Comparison of ENCODE assay signal across 9 cellular contexts in genomic region chr12:121789233-121789781, GRCh38. TPM values are rescaled to one million over a fixed set of nuclear protein-coding genes. Genes with fewer than 3 reads are reported as not detected.
DNase-seq lines count a peak whose midpoint lies in the region; ATAC-seq and TF ChIP-seq lines count a peak whose summit lies in the region.
"Had no signal": no experiment of that assay in that cellular context is flagged by ENCODE, and none has a peak within 500 bp of the region (broad histone marks: within the 10 kb centered on the region; RNA-seq: fewer than 3 reads in every experiment).

No MANE protein-coding gene starts in this region.

- peaks cover 0 to 39% (median 20%) of the 10 kb centered on the region in 4 donors for H3K4me1 ChIP-seq in tibial nerve

- no peaks in the 10 kb centered on the region for H3K9me3 ChIP-seq in tibial nerve

- no peak for TF ChIP-seq POLR2A in tibial nerve (IDR thresholded peaks at IDR 0.05)

- no peak for TF ChIP-seq EP300 in tibial nerve (IDR thresholded peaks at IDR 0.05)

- 63 to 64% methylated on average over 12 to 13 of the region's 13 CpGs for WGBS in tibial nerve, 2 donors

- DNase-seq in GF-D8 (lab: John Stamatoyannopoulos, UW), result peak; percentile 58
- DNase-seq in naive thymus-derived CD8-positive, alpha-beta T cell, result peak in 9 of 10 donors; percentile 51 to 73 (median 58)
- no peak for DNase-seq in tibial nerve (ENCODE audit: low spot score in 2 of 2)
- DNase-seq in mesenteric fat pad (ENCODE audit: low spot score), result no peak
- no peak for DNase-seq in NCI-H1105 (lab: John Stamatoyannopoulos, UW)
- DNase-seq: NCI-H1048 had no signal

- TF ChIP-seq CTCF in tibial nerve (IDR thresholded peaks at IDR 0.05), result peak in 1 of 5 experiments; percentile 5

- H3K27me3 ChIP-seq in tibial nerve, result no peaks in the 10 kb centered on the region

- H3K36me3 ChIP-seq in tibial nerve, result peaks cover 0 to 3% (median 0%) of the 10 kb centered on the region in 3 donors

- POLR2A ChIA-PET in naive thymus-derived CD8-positive, alpha-beta T cell (lab: Charles Lee), result interaction anchor here (0.9 to 37.3 kb wide), 10 partner anchors 0 to 210 kb away, joined by 3 to 2517 read pairs (median 5); partner anchors contain the start of genes PSMD9, RHOF, SETD1B and TMEM120B

- H3K27me3 Mint-ChIP-seq in activated T-helper 17 cell treated with anti-CD3 and anti-CD28 coated beads, Interleukin-2, amount 50 U/mL, for 72 hours, result no peaks in the 10 kb centered on the region
- no peaks in the 10 kb centered on the region for H3K27me3 Mint-ChIP-seq in naive thymus-derived CD8-positive, alpha-beta T cell

- H3K4me1 Mint-ChIP-seq in activated T-helper 17 cell treated with anti-CD3 and anti-CD28 coated beads, Interleukin-2, amount 50 U/mL, for 72 hours, result peaks cover 34% of the 10 kb centered on the region
- H3K4me1 Mint-ChIP-seq in naive thymus-derived CD8-positive, alpha-beta T cell, result peaks cover 40 to 81% (median 75%) of the 10 kb centered on the region in 4 donors

- ATAC-seq in HG03135 (IDR thresholded peaks at IDR 0.05; ENCODE audit: unreplicated experiment) (peak; percentile 18), GM21367 (IDR thresholded peaks at IDR 0.05; ENCODE audit: unreplicated experiment) (no peak)
- ATAC-seq in activated T-helper 17 cell treated with anti-CD3 and anti-CD28 coated beads, Interleukin-2, amount 50 U/mL, for 72 hours (replicated peaks), result no peak
- peak; percentile 6 to 22 for ATAC-seq in naive thymus-derived CD8-positive, alpha-beta T cell

- H3K27ac ChIP-seq in tibial nerve, result peak overlapping the region in 2 of 4 donors; percentile 23 to 88

- peak overlapping the region in 2 of 4 donors; percentile 4 to 18 for H3K4me3 ChIP-seq in tibial nerve

- peaks cover 81% of the 10 kb centered on the region for H3K36me3 Mint-ChIP-seq in activated T-helper 17 cell treated with anti-CD3 and anti-CD28 coated beads, Interleukin-2, amount 50 U/mL, for 72 hours (ENCODE audit: low read depth)
- peaks cover 0 to 34% (median 7%) of the 10 kb centered on the region in 3 donors for H3K36me3 Mint-ChIP-seq in naive thymus-derived CD8-positive, alpha-beta T cell

- H3K27ac Mint-ChIP-seq in activated T-helper 17 cell treated with anti-CD3 and anti-CD28 coated beads, Interleukin-2, amount 50 U/mL, for 72 hours, result peak overlapping the region; percentile 98
- peak overlapping the region; percentile 97 to 100 (median 99) for H3K27ac Mint-ChIP-seq in naive thymus-derived CD8-positive, alpha-beta T cell

- peak overlapping the region; percentile 94 for H3K4me3 Mint-ChIP-seq in activated T-helper 17 cell treated with anti-CD3 and anti-CD28 coated beads, Interleukin-2, amount 50 U/mL, for 72 hours
- H3K4me3 Mint-ChIP-seq in naive thymus-derived CD8-positive, alpha-beta T cell, result peak overlapping the region; percentile 86 to 98 (median 92)

- no peaks in the 10 kb centered on the region for H3K9me3 Mint-ChIP-seq in activated T-helper 17 cell treated with anti-CD3 and anti-CD28 coated beads, Interleukin-2, amount 50 U/mL, for 72 hours
- no peaks in the 10 kb centered on the region for H3K9me3 Mint-ChIP-seq in naive thymus-derived CD8-positive, alpha-beta T cell

RNA-seq across cellular contexts. Expression of gene RHOF, which starts 4.2 kb away (rescaled TPM):
- total RNA-seq in activated T-helper 17 cell treated with anti-CD3 and anti-CD28 coated beads, Interleukin-2, amount 50 U/mL, for 72 hours, result 100 to 1,000 TPM; 103 to 123 TPM
- total RNA-seq in naive thymus-derived CD8-positive, alpha-beta T cell, result 100 to 1,000 TPM; 176 to 178 TPM
- 100 to 1,000 TPM in 1 of 3 donors, 10 to 100 TPM in 2; 79.9 to 101 (median 80.1) TPM for polyA plus RNA-seq in naive thymus-derived CD8-positive, alpha-beta T cell
- total RNA-seq in tibial nerve (10 to 100 TPM; 14.1 to 24.3 (median 18.1) TPM), mesenteric fat pad (6.1 TPM)

RNA-seq across cellular contexts. Expression of gene SETD1B, which starts 14.5 kb away (rescaled TPM):
- 10 to 100 TPM; 14.7 to 23.4 TPM for total RNA-seq in activated T-helper 17 cell treated with anti-CD3 and anti-CD28 coated beads, Interleukin-2, amount 50 U/mL, for 72 hours
- 10 to 100 TPM; 92.8 to 93.8 TPM for total RNA-seq in naive thymus-derived CD8-positive, alpha-beta T cell
- polyA plus RNA-seq in naive thymus-derived CD8-positive, alpha-beta T cell, result 1 to 10 TPM in 2 of 3 donors, under 1 TPM in 1; 0.98 to 3.7 (median 2.8) TPM
- total RNA-seq in tibial nerve (10 to 100 TPM in 3 of 4 donors, 1 to 10 TPM in 1; 9.4 to 18.3 (median 12.2) TPM), mesenteric fat pad (20.7 TPM)

Comparison
In these comparisons a context has a peak if more than half of its experiments do, and no peak if none do; other contexts are left out.
1. DNase-seq: peak in GF-D8 (single experiment) and naive thymus-derived CD8-positive, alpha-beta T cell (9 of 10); none in tibial nerve (0 of 2), mesenteric fat pad (single experiment) and NCI-H1105 (single experiment).
2. ATAC-seq: peak in HG03135 (single experiment) and naive thymus-derived CD8-positive, alpha-beta T cell (2 of 2); none in activated T-helper 17 cell treated with anti-CD3 and anti-CD28 coated beads, Interleukin-2, amount 50 U/mL, for 72 hours (single experiment) and GM21367 (single experiment).
3. RNA of gene RHOF, which starts 4.2 kb away (total RNA-seq): 176 to 178 TPM in naive thymus-derived CD8-positive, alpha-beta T cell and 103 to 123 TPM in activated T-helper 17 cell treated with anti-CD3 and anti-CD28 coated beads, Interleukin-2, amount 50 U/mL, for 72 hours; 14.1 to 24.3 TPM in tibial nerve and 6.1 TPM in mesenteric fat pad (single experiment); every median in the first group is over 4 times any median in the second.